In genomic region chr13:24110011-24110410, GRCh38 we compare ENCODE assay signal across 24 cellular contexts.
"Had no signal": no experiment of that assay in that cellular context is flagged by ENCODE, and none has a peak within 500 bp of the region (broad histone marks: within the 10 kb centered on the region; RNA-seq: fewer than 3 reads in every experiment).

No MANE protein-coding gene starts in this region.

- H3K4me3 Mint-ChIP-seq: activated B cell treated with CpG ODN at 0.5 μM for 24 hours; activated CD4-positive, alpha-beta memory T cell treated with anti-CD3 and anti-CD28 coated beads, Interleukin-2, amount 10 ng/mL, durations not matched to agents 7 days and 5 days; activated naive CD4-positive, alpha-beta T cell treated with anti-CD3 and anti-CD28 coated beads for 36 hours; activated naive CD8-positive, alpha-beta T cell; activated T-helper 17 cell treated with anti-CD3 and anti-CD28 coated beads, Interleukin-2, amount 50 U/mL, for 72 hours; T-helper 17 cell had no signal

- H3K4me3 ChIP-seq: cardiac muscle cell, MG63 had no signal

- H3K9me3 ChIP-seq: MG63 had no signal

- ATAC-seq: activated T-helper 17 cell treated with anti-CD3 and anti-CD28 coated beads, Interleukin-2, amount 50 U/mL, for 72 hours; T-helper 17 cell had no signal

- H3K27ac ChIP-seq: brain microvascular endothelial cell, cardiac muscle cell had no signal

- DNase-seq: activated B cell treated with CpG ODN at 0.5 μM for 24 hours; activated CD4-positive, alpha-beta memory T cell treated with anti-CD3 and anti-CD28 coated beads, Interleukin-2, amount 10 ng/mL, durations not matched to agents 7 days and 5 days; activated CD4-positive, alpha-beta T cell treated with anti-CD3 and anti-CD28 coated beads, Interleukin-2, amount 50 U/mL, for 1 hour; activated gamma-delta T cell; activated naive CD4-positive, alpha-beta T cell treated with anti-CD3 and anti-CD28 coated beads for 36 hours; activated T-cell treated with anti-CD3 and anti-CD28 coated beads for 4 hours; activated T-cell treated with anti-CD3 and anti-CD28 coated beads, Interleukin-2, amount 50 U/mL, for 48 hours; brain microvascular endothelial cell; MG63; MV-4-11; NCI-H1092 treated with DMSO at 0.1 percent for 48 hours; NCI-H1417 treated with DMSO at 0.1 percent for 48 hours; NCI-H1694 treated with DMSO at 0.1 percent for 48 hours; NCI-H2029 treated with DMSO at 0.1 percent for 48 hours; NCI-H345; NCI-H510A; NCI-H526 treated with DMSO at 0.1 percent for 48 hours; NCI-H82; SHP77 treated with DMSO at 0.1 percent for 48 hours; T-helper 17 cell; T-helper 9 cell had no signal

- H3K27me3 ChIP-seq: brain microvascular endothelial cell, cardiac muscle cell, MG63 had no signal

- H3K9me3 Mint-ChIP-seq: activated B cell treated with CpG ODN at 0.5 μM for 24 hours; activated CD4-positive, alpha-beta memory T cell treated with anti-CD3 and anti-CD28 coated beads, Interleukin-2, amount 10 ng/mL, durations not matched to agents 7 days and 5 days; activated naive CD4-positive, alpha-beta T cell treated with anti-CD3 and anti-CD28 coated beads for 36 hours; activated T-helper 17 cell treated with anti-CD3 and anti-CD28 coated beads, Interleukin-2, amount 50 U/mL, for 72 hours had no signal

- H3K27ac Mint-ChIP-seq: activated B cell treated with CpG ODN at 0.5 μM for 24 hours; activated CD4-positive, alpha-beta memory T cell treated with anti-CD3 and anti-CD28 coated beads, Interleukin-2, amount 10 ng/mL, durations not matched to agents 7 days and 5 days; activated naive CD4-positive, alpha-beta T cell treated with anti-CD3 and anti-CD28 coated beads for 36 hours; activated naive CD8-positive, alpha-beta T cell; activated T-helper 17 cell treated with anti-CD3 and anti-CD28 coated beads, Interleukin-2, amount 50 U/mL, for 72 hours; T-helper 17 cell had no signal

- H3K36me3 ChIP-seq: brain microvascular endothelial cell, cardiac muscle cell, MG63 had no signal

- H3K4me1 Mint-ChIP-seq: activated B cell treated with CpG ODN at 0.5 μM for 24 hours; activated T-helper 17 cell treated with anti-CD3 and anti-CD28 coated beads, Interleukin-2, amount 50 U/mL, for 72 hours had no signal
